In the genomic region with DNA sequence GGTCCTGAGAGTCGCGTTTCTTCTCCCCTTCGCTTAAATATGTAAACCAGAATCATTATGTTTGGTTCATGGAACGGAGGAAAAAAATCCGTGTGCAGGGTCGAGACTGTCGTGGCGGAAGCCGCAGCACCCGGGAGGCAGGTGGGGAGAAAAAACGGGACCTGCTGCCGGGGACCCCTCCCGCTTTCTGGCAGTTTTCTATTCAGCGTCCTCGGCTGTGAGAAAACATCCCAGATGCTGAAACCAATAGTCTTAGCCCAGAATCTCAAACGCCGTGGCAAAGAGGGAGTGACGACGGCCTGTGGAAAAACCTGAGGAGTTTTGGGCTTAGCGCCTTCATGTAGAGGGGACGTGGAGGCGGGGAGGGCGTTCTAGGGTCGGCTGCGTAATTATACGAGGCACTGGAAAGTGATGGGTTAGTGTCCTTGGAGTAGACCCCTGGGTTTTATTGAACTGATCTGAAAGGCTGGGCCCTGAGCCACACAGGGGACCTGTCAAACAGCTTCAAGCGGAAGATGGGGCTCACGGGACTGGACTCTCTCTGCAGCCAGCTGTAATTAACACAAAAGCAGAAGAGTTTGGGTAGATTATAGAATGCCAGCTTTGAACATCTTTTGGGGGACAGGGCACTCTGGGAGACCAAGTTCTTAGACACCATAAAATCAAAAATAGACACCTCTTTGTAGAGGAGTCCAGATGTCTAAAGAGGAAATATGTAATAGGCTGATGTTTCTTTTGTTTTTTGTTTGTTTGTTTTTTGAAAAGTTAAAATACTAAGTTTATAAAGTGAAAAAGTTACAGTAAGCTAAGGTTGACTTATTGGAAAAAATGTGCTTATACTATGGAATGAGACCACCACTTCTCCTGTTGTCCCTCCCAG, we compare ENCODE assay signal across 8 cellular contexts. TPM values are rescaled to one million over a fixed set of nuclear protein-coding genes. Genes with fewer than 3 reads are reported as not detected.
A peak's percentile ranks its signal among the peaks of the same experiment; 100 is the strongest.
DNase-seq lines count a peak whose midpoint lies in the region; ATAC-seq, FAIRE-seq and TF ChIP-seq lines count a peak whose summit lies in the region.

No MANE protein-coding gene starts in this region.

- ATAC-seq in CD4-positive, CD25-positive, alpha-beta regulatory T cell (ENCODE audit: low read depth in 2 of 2), result peak in 1 of 2 donors; percentile 2
- no peak for ATAC-seq in HG03097 (IDR thresholded peaks at IDR 0.05; ENCODE audit: low FRiP score, unreplicated experiment)

- H3K27me3 ChIP-seq in CD4-positive, CD25-positive, alpha-beta regulatory T cell (ENCODE audit: control insufficient read depth, insufficient read depth, low read length), result no peaks in the 10 kb centered on the region
- H3K27me3 ChIP-seq in mammary epithelial cell (ENCODE audit: insufficient read depth, low read length), result no peaks in the 10 kb centered on the region

- 2% methylated on average over 11 of the region's 28 CpGs for WGBS in mammary epithelial cell (ENCODE audit: low coverage, missing lambda C conversion rate)

- peaks cover 12 to 36% (median 29%) of the 10 kb centered on the region in 4 donors for H3K4me1 Mint-ChIP-seq in CD4-positive, CD25-positive, alpha-beta regulatory T cell

- dilution Hi-C loops in mammary epithelial cell (cut with HindIII; ENCODE audit: low sequenced_read_pairs), result no loop called here

- peaks cover 14% of the 10 kb centered on the region for H3K27me3 Mint-ChIP-seq in CD4-positive, CD25-positive, alpha-beta regulatory T cell

- peak; percentile 2 to 44 (median 29) for DNase-seq in CD4-positive, CD25-positive, alpha-beta regulatory T cell
- no peak for DNase-seq in HFF-Myc (ENCODE audit: extremely low read depth, low read depth)
- peak; percentile 14 for DNase-seq in SKM-1 (lab: John Stamatoyannopoulos, UW; ENCODE audit: unreplicated experiment)
- peak; percentile 29 for DNase-seq in mammary epithelial cell
- no peak for DNase-seq in kidney
- peak; percentile 8 for DNase-seq in stimulated activated CD4-positive, alpha-beta T cell treated with anti-CD3 and anti-CD28 coated beads, Interleukin-4, amount 100 ng/mL, for 1 hour
- DNase-seq in SHP77 treated with DMSO at 0.1 percent for 48 hours (lab: John Stamatoyannopoulos, UW), result no peak

- no peaks in the 10 kb centered on the region for H3K36me3 ChIP-seq in CD4-positive, CD25-positive, alpha-beta regulatory T cell (ENCODE audit: control insufficient read depth, insufficient read depth, low read length)
- H3K36me3 ChIP-seq in mammary epithelial cell (ENCODE audit: insufficient read depth, low read length), result no peaks in the 10 kb centered on the region
- H3K36me3 ChIP-seq in kidney (ENCODE audit: control insufficient read depth in 1 of 2, insufficient read depth in 2 of 2, low read length in 2 of 2), result no peaks in the 10 kb centered on the region

- peak overlapping the region; percentile 84 for H3K4me2 ChIP-seq in mammary epithelial cell (ENCODE audit: insufficient read depth, low read depth, low read length)

- H3K27ac ChIP-seq in CD4-positive, CD25-positive, alpha-beta regulatory T cell (ENCODE audit: insufficient read depth, low read length, poor library complexity, severe bottlenecking), result peak overlapping the region; percentile 82
- H3K27ac ChIP-seq in mammary epithelial cell (ENCODE audit: insufficient read depth, low read depth, low read length) (peak overlapping the region; percentile 96), kidney (ENCODE audit: low read depth in 2 of 2, low read length in 2 of 2) (peak overlapping the region; percentile 80)

- H3K9me3 ChIP-seq in CD4-positive, CD25-positive, alpha-beta regulatory T cell (ENCODE audit: control insufficient read depth in 2 of 2, low read length in 2 of 2), result no peaks in the 10 kb centered on the region
- no peaks in the 10 kb centered on the region for H3K9me3 ChIP-seq in mammary epithelial cell (replicated peaks; ENCODE audit: insufficient read depth, low read length)
- H3K9me3 ChIP-seq in kidney (ENCODE audit: control insufficient read depth in 1 of 2, low read length in 2 of 2), result no peaks in the 10 kb centered on the region

- BruUV-seq in mammary epithelial cell (replicated peaks; lab: Mats Ljungman, UMichigan), result no TSS peak

- CTCF ChIA-PET in mammary epithelial cell (lab: Charles Lee; ENCODE audit: low non-redundant PET), result interaction anchor here (0.6 kb wide), 1 partner anchor 77 kb away, joined by 3 read pairs; no protein-coding TSS in a partner anchor

- peaks cover 35% of the 10 kb centered on the region for H3K4me1 ChIP-seq in CD4-positive, CD25-positive, alpha-beta regulatory T cell (ENCODE audit: control insufficient read depth, insufficient read depth, low read length, poor library complexity, severe bottlenecking)
- H3K4me1 ChIP-seq in mammary epithelial cell (ENCODE audit: insufficient read depth, low read length) (peaks cover 27% of the 10 kb centered on the region), kidney (ENCODE audit: control insufficient read depth in 1 of 2, insufficient read depth in 1 of 2, low read depth in 1 of 2, low read length in 2 of 2) (peaks cover 0 to 2% of the 10 kb centered on the region in 2 donors)

- H3K9ac ChIP-seq in mammary epithelial cell (ENCODE audit: insufficient read depth, low read length), result peak overlapping the region; percentile 97
- H3K9ac ChIP-seq in kidney (ENCODE audit: low read length in 2 of 2), result peak overlapping the region; percentile 52 to 92

- H2AFZ ChIP-seq in mammary epithelial cell (ENCODE audit: low read depth, low read length), result peak overlapping the region; percentile 95

- no peaks in the 10 kb centered on the region for H3K36me3 Mint-ChIP-seq in CD4-positive, CD25-positive, alpha-beta regulatory T cell

- no peaks in the 10 kb centered on the region for H4K20me1 ChIP-seq in mammary epithelial cell (ENCODE audit: insufficient read depth, low read length)

- FAIRE-seq in kidney (lab: Jason Lieb, UNC), result no peak

- peaks cover 39% of the 10 kb centered on the region for H3K79me2 ChIP-seq in mammary epithelial cell (ENCODE audit: insufficient read depth, low read length)

- TF ChIP-seq CTCF in HFF-Myc (IDR thresholded peaks at IDR 0.05; ENCODE audit: low read depth, low read length, missing control alignments) (no peak), mammary epithelial cell (conservative IDR thresholded peaks at IDR 0.05 in 1 of 2, IDR thresholded peaks at IDR 0.05 in 1 of 2; ENCODE audit: extremely low read depth in 1 of 2, insufficient read depth in 1 of 2, low read depth in 1 of 2, low read length in 2 of 2) (no peak), kidney (IDR thresholded peaks at IDR 0.05; ENCODE audit: borderline replicate concordance, extremely low read depth, insufficient read depth) (no peak)

- peaks cover 0 to 3% (median 0%) of the 10 kb centered on the region in 7 donors for H3K9me3 Mint-ChIP-seq in CD4-positive, CD25-positive, alpha-beta regulatory T cell

- in situ Hi-C loops in mammary epithelial cell (cut with MboI; ENCODE audit: low sequenced_read_pairs in 2 of 2), result no loop called here

- intact Hi-C loops in mammary epithelial cell (cut with micrococcal nuclease), result loop anchor here (1.0 to 2.0 kb wide), 2 partner anchors 36 to 77 kb away; no protein-coding TSS in a partner anchor
- intact Hi-C loops in kidney (cut with DNase I), result no loop called here

- peak overlapping the region; percentile 95 to 100 (median 98) for H3K27ac Mint-ChIP-seq in CD4-positive, CD25-positive, alpha-beta regulatory T cell

- H3K4me3 Mint-ChIP-seq in CD4-positive, CD25-positive, alpha-beta regulatory T cell, result peak overlapping the region; percentile 96 to 98 (median 98)

- peak overlapping the region; percentile 99 for H3K4me3 ChIP-seq in CD4-positive, CD25-positive, alpha-beta regulatory T cell (ENCODE audit: low read depth, low read length)
- H3K4me3 ChIP-seq in HFF-Myc (replicated peaks; ENCODE audit: low read depth, low read length) (peak overlapping the region; percentile 76), mammary epithelial cell (replicated peaks in 1 of 3; ENCODE audit: insufficient read depth in 1 of 3, low read depth in 2 of 3, low read length in 3 of 3) (peak overlapping the region; percentile 76 to 96 (median 87)), kidney (ENCODE audit: low read length in 2 of 2) (peak overlapping the region; percentile 91 to 98)

RNA-seq across cellular contexts. Expression of gene BUB1, which starts 0.8 kb away (rescaled TPM):
- total RNA-seq in CD4-positive, CD25-positive, alpha-beta regulatory T cell, result 11.7 TPM
- polyA plus RNA-seq in CD4-positive, CD25-positive, alpha-beta regulatory T cell, result 1 to 10 TPM; 3.5 to 7.0 (median 4.6) TPM
- total RNA-seq in mammary epithelial cell (10 to 100 TPM in 1 of 2 donors, 1 to 10 TPM in 1; 2.7 to 35.5 TPM), kidney (1.8 TPM)
- polyA plus RNA-seq in mammary epithelial cell (34.0 TPM), kidney (ENCODE audit: insufficient read depth, low read depth, low replicate concordance) (0.15 TPM)
- polyA minus RNA-seq in mammary epithelial cell, result 29.8 TPM

RNA-seq across cellular contexts. Expression of gene ACOXL, which starts 53.7 kb away (rescaled TPM):
- not detected for total RNA-seq in CD4-positive, CD25-positive, alpha-beta regulatory T cell
- polyA plus RNA-seq in CD4-positive, CD25-positive, alpha-beta regulatory T cell, result under 1 TPM in 1 of 4 donors, not detected in 3; 0.17 TPM
- total RNA-seq in mammary epithelial cell (1 to 10 TPM in 1 of 2 donors, not detected in 1; 1.0 TPM), kidney (2.0 TPM)
- polyA plus RNA-seq in mammary epithelial cell (0.96 TPM), kidney (ENCODE audit: insufficient read depth, low read depth, low replicate concordance) (not detected)
- not detected for polyA minus RNA-seq in mammary epithelial cell

Comparison
In these comparisons a context has a peak if more than half of its experiments do, and no peak if none do; other contexts are left out.
1. DNase-seq: peak in CD4-positive, CD25-positive, alpha-beta regulatory T cell (3 of 3), SKM-1 (single experiment), mammary epithelial cell (single experiment) and stimulated activated CD4-positive, alpha-beta T cell treated with anti-CD3 and anti-CD28 coated beads, Interleukin-4, amount 100 ng/mL, for 1 hour (single experiment); none in HFF-Myc (single experiment), kidney (single experiment) and SHP77 treated with DMSO at 0.1 percent for 48 hours (single experiment).
2. Peak in every context shown above with its lines, with median percentiles within 50 percentile points of each other: H3K27ac ChIP-seq and H3K4me3 ChIP-seq.